8 cellular contexts compared by ENCODE assay signal in genomic region chr16:86575754-86576557, GRCh38. TPM values are rescaled to one million over a fixed set of nuclear protein-coding genes. Genes with fewer than 3 reads are reported as not detected.
A peak's percentile ranks its signal among the peaks of the same experiment; 100 is the strongest.
DNase-seq lines count a peak whose midpoint lies in the region; ATAC-seq and TF ChIP-seq lines count a peak whose summit lies in the region.

No MANE protein-coding gene starts in this region.

- ATAC-seq in esophagus mucosa (peak; percentile 75), thoracic aorta (ENCODE audit: insufficient number of reproducible peaks, low FRiP score, low read depth) (peak; percentile 66)

- H3K36me3 ChIP-seq in ES-I3 (ENCODE audit: insufficient read depth, low read length) (no peaks in the 10 kb centered on the region), MG63 (peaks cover 33% of the 10 kb centered on the region), mucosa of rectum (ENCODE audit: control insufficient read depth in 2 of 2, insufficient read depth in 2 of 2, low read length in 2 of 2) (no peaks in the 10 kb centered on the region), thoracic aorta (no peaks in the 10 kb centered on the region)

- H3K9ac ChIP-seq in ES-I3 (ENCODE audit: low read depth, low read length): peak overlapping the region; percentile 83; the same call in 1 of the 2 replicates
- H3K9ac ChIP-seq in mucosa of rectum (ENCODE audit: low read depth in 1 of 2, low read length in 2 of 2): peak overlapping the region in 1 of 2 donors; percentile 30

- POLR2A ChIA-PET in activated CD4-positive, alpha-beta memory T cell treated with anti-CD3 and anti-CD28 coated beads, Interleukin-2, amount 10 ng/mL, durations not matched to agents 7 days and 5 days (lab: Charles Lee): interaction anchor here (0.6 to 1.3 kb wide), 2 partner anchors 29 to 89 kb away, joined by 3 to 4 read pairs; no protein-coding TSS in a partner anchor

- H3K4me3 Mint-ChIP-seq in activated CD4-positive, alpha-beta memory T cell treated with anti-CD3 and anti-CD28 coated beads, Interleukin-2, amount 10 ng/mL, durations not matched to agents 7 days and 5 days: peak overlapping the region; percentile 72

- peaks cover 65% of the 10 kb centered on the region for H3K27me3 Mint-ChIP-seq in activated CD4-positive, alpha-beta memory T cell treated with anti-CD3 and anti-CD28 coated beads, Interleukin-2, amount 10 ng/mL, durations not matched to agents 7 days and 5 days

- H3K27me3 ChIP-seq in MG63 (no peaks in the 10 kb centered on the region), mucosa of rectum (ENCODE audit: control insufficient read depth in 2 of 2, insufficient read depth in 2 of 2, low read length in 2 of 2) (peaks cover 52 to 60% of the 10 kb centered on the region in 2 donors), thoracic aorta (replicated peaks; ENCODE audit: insufficient read depth) (no peaks in the 10 kb centered on the region)

- H3K4me1 ChIP-seq in ES-I3 (ENCODE audit: insufficient read depth, low read length) (peaks cover 25% of the 10 kb centered on the region), mucosa of rectum (ENCODE audit: control insufficient read depth in 2 of 2, insufficient read depth in 2 of 2, low read length in 2 of 2) (peaks cover 0 to 4% of the 10 kb centered on the region in 2 donors), thoracic aorta (ENCODE audit: control insufficient read depth in 1 of 2, low read depth in 2 of 2) (peaks cover 25 to 71% of the 10 kb centered on the region in 2 donors)

- H3K9me3 ChIP-seq in ES-I3 (ENCODE audit: control insufficient read depth, insufficient read depth, low read length) (no peaks in the 10 kb centered on the region), MG63 (no peaks in the 10 kb centered on the region), mucosa of rectum (ENCODE audit: control insufficient read depth in 2 of 2, low read length in 2 of 2) (no peaks in the 10 kb centered on the region), thoracic aorta (no peaks in the 10 kb centered on the region)

- no peaks in the 10 kb centered on the region for H3K9me3 Mint-ChIP-seq in activated CD4-positive, alpha-beta memory T cell treated with anti-CD3 and anti-CD28 coated beads, Interleukin-2, amount 10 ng/mL, durations not matched to agents 7 days and 5 days

- TF ChIP-seq CTCF in thoracic aorta (IDR thresholded peaks at IDR 0.05): peak; percentile 64

- H3K36me3 Mint-ChIP-seq in activated CD4-positive, alpha-beta memory T cell treated with anti-CD3 and anti-CD28 coated beads, Interleukin-2, amount 10 ng/mL, durations not matched to agents 7 days and 5 days (ENCODE audit: low read depth): no peaks in the 10 kb centered on the region

- H3K27ac ChIP-seq in mucosa of rectum (ENCODE audit: low read depth in 2 of 2, low read length in 2 of 2): peak overlapping the region; percentile 32 to 47
- H3K27ac ChIP-seq in thoracic aorta: peak overlapping the region; percentile 91 to 97

- DNase-seq in MG63 (peak; percentile 95), thoracic aorta (ENCODE audit: low spot score) (peak; percentile 79), NCI-H2227 treated with DMSO at 0.1 percent for 48 hours (lab: John Stamatoyannopoulos, UW) (no peak)
- DNase-seq in activated CD4-positive, alpha-beta memory T cell treated with anti-CD3 and anti-CD28 coated beads, Interleukin-2, amount 10 ng/mL, durations not matched to agents 7 days and 5 days: peak; percentile 68
- DNase-seq in effector CD4-positive, alpha-beta T cell: no peak

- CTCF ChIA-PET in activated CD4-positive, alpha-beta memory T cell treated with anti-CD3 and anti-CD28 coated beads, Interleukin-2, amount 10 ng/mL, durations not matched to agents 7 days and 5 days (lab: Charles Lee): interaction anchor here (0.5 to 1.5 kb wide), 9 partner anchors 9 to 525 kb away, joined by 3 to 9 read pairs (median 4); partner anchors contain the start of gene FOXC2

- no peak overlapping the region for H3K27ac Mint-ChIP-seq in activated CD4-positive, alpha-beta memory T cell treated with anti-CD3 and anti-CD28 coated beads, Interleukin-2, amount 10 ng/mL, durations not matched to agents 7 days and 5 days

- peaks cover 9% of the 10 kb centered on the region for H3K4me1 Mint-ChIP-seq in activated CD4-positive, alpha-beta memory T cell treated with anti-CD3 and anti-CD28 coated beads, Interleukin-2, amount 10 ng/mL, durations not matched to agents 7 days and 5 days

- H3K4me3 ChIP-seq in MG63 (peak overlapping the region; percentile 34), mucosa of rectum (ENCODE audit: low read length in 2 of 2) (peak overlapping the region; percentile 50 to 62), thoracic aorta (peak overlapping the region; percentile 76)

RNA-seq across cellular contexts. Expression of gene FOXL1, which starts 2.4 kb away (rescaled TPM):
- not detected in 2 replicates for total RNA-seq in MG63 (2014; rRNA removed; shearing (Covaris generic); ENCODE audit: low replicate concordance)
- not detected for total RNA-seq in activated CD4-positive, alpha-beta memory T cell treated with anti-CD3 and anti-CD28 coated beads, Interleukin-2, amount 10 ng/mL, durations not matched to agents 7 days and 5 days
- total RNA-seq in esophagus mucosa: 0.08 TPM
- total RNA-seq in thoracic aorta: 10 to 100 TPM; 52.1 to 52.8 TPM

RNA-seq across cellular contexts. Expression of gene FOXC2, which starts 9.3 kb away (rescaled TPM):
- total RNA-seq in MG63 (2014; rRNA removed; shearing (Covaris generic); ENCODE audit: low replicate concordance): 4.6 and 7.1 TPM in 2 replicates
- not detected for total RNA-seq in activated CD4-positive, alpha-beta memory T cell treated with anti-CD3 and anti-CD28 coated beads, Interleukin-2, amount 10 ng/mL, durations not matched to agents 7 days and 5 days
- 0.28 TPM for total RNA-seq in esophagus mucosa
- total RNA-seq in thoracic aorta: 10 to 100 TPM; 54.5 to 60.7 TPM

RNA-seq across cellular contexts. Expression of gene MTHFSD, which starts 20.9 kb away (rescaled TPM):
- 40.8 and 43.8 TPM in 2 replicates for total RNA-seq in MG63 (2014; rRNA removed; shearing (Covaris generic); ENCODE audit: low replicate concordance)
- 10 to 100 TPM; 22.2 TPM for total RNA-seq in activated CD4-positive, alpha-beta memory T cell treated with anti-CD3 and anti-CD28 coated beads, Interleukin-2, amount 10 ng/mL, durations not matched to agents 7 days and 5 days
- total RNA-seq in esophagus mucosa: 11.2 TPM
- 10 to 100 TPM; 25.0 to 30.8 TPM for total RNA-seq in thoracic aorta

Comparison
In these comparisons a context has a peak if more than half of its experiments do, and no peak if none do; other contexts are left out.
1. DNase-seq: peak in MG63 (single experiment), activated CD4-positive, alpha-beta memory T cell treated with anti-CD3 and anti-CD28 coated beads, Interleukin-2, amount 10 ng/mL, durations not matched to agents 7 days and 5 days (single experiment) and thoracic aorta (single experiment); none in NCI-H2227 treated with DMSO at 0.1 percent for 48 hours (single experiment) and effector CD4-positive, alpha-beta T cell (single experiment).
2. RNA of gene FOXL1, which starts 2.4 kb away (total RNA-seq): 52.1 to 52.8 TPM in thoracic aorta; not detected in activated CD4-positive, alpha-beta memory T cell treated with anti-CD3 and anti-CD28 coated beads, Interleukin-2, amount 10 ng/mL, durations not matched to agents 7 days and 5 days, 0.08 TPM in esophagus mucosa (single experiment) and not detected in MG63; every median in the first group is over 10 times any median in the second.
3. Peak in every context shown above with its lines, with median percentiles within 50 percentile points of each other: H3K4me3 ChIP-seq.